ENCODE assay signal across 21 cellular contexts in genomic region chr2:239411117-239411516, GRCh38.
"Had no signal": no experiment of that assay in that cellular context is flagged by ENCODE, and none has a peak within 500 bp of the region (broad histone marks: within the 10 kb centered on the region; RNA-seq: fewer than 3 reads in every experiment).

No MANE protein-coding gene starts in this region.

- H3K27ac Mint-ChIP-seq: activated CD4-positive, alpha-beta memory T cell treated with anti-CD3 and anti-CD28 coated beads for 36 hours; activated CD4-positive, alpha-beta T cell treated with anti-CD3 and anti-CD28 coated beads, Interleukin-2, amount 10 ng/mL, durations not matched to agents 7 days and 5 days; activated naive CD4-positive, alpha-beta T cell treated with anti-CD3 and anti-CD28 coated beads, Interleukin-2, amount 50 U/mL, for 72 hours; activated naive CD8-positive, alpha-beta T cell treated with anti-CD3 and anti-CD28 coated beads, Interleukin-2, amount 50 U/mL, for 24 hours; activated T-helper 1 cell treated with anti-CD3 and anti-CD28 coated beads, Interleukin-12 subunit alpha, Interleukin-12 subunit beta, Interleukin-2, Interleukin-4 antibody, amounts not matched to agents 30 ng/mL and 10 ng/mL and 1 ng/mL, durations not matched to agents 14 hours and 24 hours and 36 hours had no signal

- H3K9me3 Mint-ChIP-seq: activated naive CD4-positive, alpha-beta T cell treated with anti-CD3 and anti-CD28 coated beads, Interleukin-2, amount 50 U/mL, for 72 hours had no signal

- H3K27me3 Mint-ChIP-seq: activated CD4-positive, alpha-beta memory T cell treated with anti-CD3 and anti-CD28 coated beads for 36 hours; activated naive CD8-positive, alpha-beta T cell treated with anti-CD3 and anti-CD28 coated beads, Interleukin-2, amount 50 U/mL, for 24 hours had no signal

- ATAC-seq: activated naive CD4-positive, alpha-beta T cell treated with anti-CD3 and anti-CD28 coated beads, Interleukin-2, amount 50 U/mL, for 72 hours; activated naive CD8-positive, alpha-beta T cell treated with anti-CD3 and anti-CD28 coated beads, Interleukin-2, amount 50 U/mL, for 24 hours; body of pancreas had no signal

- H3K4me3 Mint-ChIP-seq: activated CD4-positive, alpha-beta memory T cell treated with anti-CD3 and anti-CD28 coated beads for 36 hours; activated CD4-positive, alpha-beta T cell treated with anti-CD3 and anti-CD28 coated beads, Interleukin-2, amount 10 ng/mL, durations not matched to agents 7 days and 5 days; activated naive CD8-positive, alpha-beta T cell treated with anti-CD3 and anti-CD28 coated beads, Interleukin-2, amount 50 U/mL, for 24 hours; activated T-helper 1 cell treated with anti-CD3 and anti-CD28 coated beads, Interleukin-12 subunit alpha, Interleukin-12 subunit beta, Interleukin-2, Interleukin-4 antibody, amounts not matched to agents 30 ng/mL and 10 ng/mL and 1 ng/mL, durations not matched to agents 14 hours and 24 hours and 36 hours had no signal

- DNase-seq: activated CD4-positive, alpha-beta memory T cell treated with anti-CD3 and anti-CD28 coated beads for 36 hours; activated CD4-positive, alpha-beta T cell treated with anti-CD3 and anti-CD28 coated beads, Interleukin-2, amount 10 ng/mL, durations not matched to agents 7 days and 5 days; activated CD4-positive, CD25-positive, alpha-beta regulatory T cell; activated effector memory CD4-positive, alpha-beta T cell treated with anti-CD3 and anti-CD28 coated beads, Interleukin-2, amount 50 U/mL, for 16 hours; activated naive CD4-positive, alpha-beta T cell treated with Interleukin-2 at 50 U/mL for 16 hours; activated naive CD8-positive, alpha-beta T cell treated with anti-CD3 and anti-CD28 coated beads, Interleukin-2, amount 50 U/mL, for 24 hours; amniotic stem cell; body of pancreas; Kasumi-1; KBM-7; NCI-H1105 treated with DMSO at 0.1 percent for 48 hours; NCI-H1436 treated with DMSO at 0.1 percent for 48 hours; NCI-H187; NCI-H2081; NCI-H510A treated with DMSO at 0.1 percent for 48 hours; Right ventricle myocardium superior; SJCRH30; SK-N-SH; T-helper 1 cell had no signal

- H3K36me3 Mint-ChIP-seq: activated CD4-positive, alpha-beta memory T cell treated with anti-CD3 and anti-CD28 coated beads for 36 hours had no signal
